Comparison of ENCODE assay signal across 1 cellular context in genomic region chr1:43366179-43366578, GRCh38.
TF ChIP-seq lines count a peak whose summit lies in the region.

No MANE protein-coding gene starts in this region.

TF ChIP-seq in IMR-90, 13 proteins besides CTCF, POLR2A, EP300 and RAD21 (continued from another document):
- TF ChIP-seq MAZ (IDR thresholded peaks at IDR 0.05; ENCODE audit: borderline replicate concordance, low read depth, low read length) (no peak), BHLHE40 (IDR thresholded peaks at IDR 0.05; ENCODE audit: low read depth, low read length) (no peak), MXI1 (IDR thresholded peaks at IDR 0.05; ENCODE audit: borderline replicate concordance, low read depth, low read length) (no peak), RFX5 (IDR thresholded peaks at IDR 0.05; ENCODE audit: low read depth, low read length) (no peak), FOS (IDR thresholded peaks at IDR 0.05; ENCODE audit: low read depth, low read length) (no peak), ELK1 (IDR thresholded peaks at IDR 0.05; ENCODE audit: borderline replicate concordance, low read depth, low read length) (no peak), CEBPB (IDR thresholded peaks at IDR 0.05; ENCODE audit: low read depth, low read length) (no peak), SMC3 (IDR thresholded peaks at IDR 0.05; ENCODE audit: low read depth, low read length) (no peak), RCOR1 (IDR thresholded peaks at IDR 0.05; ENCODE audit: insufficient replicate concordance, low read length) (no peak)
